ENCODE assay signal across 8 cellular contexts in the genomic region with DNA sequence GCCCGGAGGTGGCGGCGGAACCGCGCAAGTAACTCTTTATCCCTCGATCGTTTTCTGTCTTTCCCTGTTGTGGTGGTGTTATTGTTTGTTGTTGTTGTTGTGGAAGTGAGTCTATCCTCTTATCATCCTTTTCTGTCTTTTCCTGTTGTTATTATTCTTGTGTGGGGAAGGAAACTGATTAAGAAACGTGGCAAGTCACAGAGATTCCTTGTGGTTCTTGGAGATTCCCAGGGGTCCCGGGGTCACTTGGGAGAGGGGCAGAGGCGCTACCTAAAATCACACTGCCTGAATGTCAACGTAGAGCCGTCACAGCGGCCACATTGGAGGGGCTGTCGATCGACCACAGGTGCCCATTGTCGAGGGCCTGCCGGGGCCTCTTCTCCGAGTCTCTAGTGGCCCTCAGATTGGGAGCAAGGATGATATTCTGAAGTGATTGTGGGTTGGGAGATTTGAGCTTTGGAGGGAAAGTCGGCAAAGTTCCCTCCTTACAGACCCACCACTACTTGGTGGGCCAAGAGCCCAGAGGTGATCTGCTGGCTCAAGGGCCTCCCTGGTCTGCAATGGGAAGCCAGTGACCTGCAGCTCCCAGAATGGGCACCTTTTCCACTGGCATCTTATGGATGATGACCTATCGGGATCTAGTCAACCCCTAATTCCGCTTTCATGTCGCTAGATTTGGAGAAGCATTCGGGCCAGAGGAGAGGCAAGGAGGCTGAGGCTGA. TPM values are rescaled to one million over a fixed set of nuclear protein-coding genes. Genes with fewer than 3 reads are reported as not detected.
DNase-seq lines count a peak whose midpoint lies in the region; ATAC-seq, FAIRE-seq and TF ChIP-seq lines count a peak whose summit lies in the region.

No MANE protein-coding gene starts in this region.

- H2BK5ac ChIP-seq in mesendoderm (ENCODE audit: low read length): no peak overlapping the region

- H3K27ac ChIP-seq in 22Rv1 (peak overlapping the region; percentile 61; the same call in 1 of the 2 replicates), HUES6 (ENCODE audit: low read depth, low read length) (no peak overlapping the region), mesendoderm (ENCODE audit: low read depth, low read length) (no peak overlapping the region)

- H3K9ac ChIP-seq in HUES6 (ENCODE audit: low read length): peak overlapping the region; percentile 40
- H3K9ac ChIP-seq in mesendoderm (ENCODE audit: low read length): peak overlapping the region; percentile 66

- no peak overlapping the region for H4K5ac ChIP-seq in mesendoderm (ENCODE audit: low read length)

- no CpG with 5 or more reads among the region's 23 CpGs for WGBS in mesendoderm (ENCODE audit: extremely low coverage, insufficient coverage, low lambda C conversion rate)

- no peak for FAIRE-seq in bronchial epithelial cell (lab: Jason Lieb, UNC)

- H3K36me3 ChIP-seq in HUES6 (ENCODE audit: control insufficient read depth, insufficient read depth, low read length) (no peaks in the 10 kb centered on the region), bronchial epithelial cell (ENCODE audit: control insufficient read depth, insufficient read depth, low read length) (no peaks in the 10 kb centered on the region), mesendoderm (ENCODE audit: control insufficient read depth, insufficient read depth, low read length) (no peaks in the 10 kb centered on the region)

- peak overlapping the region; percentile 94 for H3K18ac ChIP-seq in mesendoderm (ENCODE audit: low read length)

- H4K8ac ChIP-seq in mesendoderm (ENCODE audit: low read depth, low read length): no peak overlapping the region

- ATAC-seq in HG03342 (IDR thresholded peaks at IDR 0.05; ENCODE audit: unreplicated experiment): no peak
- ATAC-seq in GM21576 (IDR thresholded peaks at IDR 0.05; ENCODE audit: unreplicated experiment): no peak
- ATAC-seq in GM21367 (IDR thresholded peaks at IDR 0.05; ENCODE audit: unreplicated experiment): no peak

- no peak overlapping the region for H2AK5ac ChIP-seq in mesendoderm (ENCODE audit: low read length)

- H2BK120ac ChIP-seq in mesendoderm (ENCODE audit: low read depth, low read length): no peak overlapping the region

- peak overlapping the region; percentile 85 for H3K4ac ChIP-seq in mesendoderm (ENCODE audit: low read depth, low read length)

- H3K4me3 ChIP-seq in HUES6 (ENCODE audit: low read depth, low read length): peak overlapping the region; percentile 88
- H3K4me3 ChIP-seq in bronchial epithelial cell (ENCODE audit: low read depth, low read length): peak overlapping the region; percentile 84
- H3K4me3 ChIP-seq in mesendoderm (ENCODE audit: low read length): peak overlapping the region; percentile 45

- no peak for DNase-seq in bronchial epithelial cell (ENCODE audit: low read depth)
- DNase-seq in mesendoderm: peak; percentile 7
- DNase-seq in NCI-H146 (lab: John Stamatoyannopoulos, UW): no peak

- H3K23ac ChIP-seq in mesendoderm (ENCODE audit: low read length): peak overlapping the region; percentile 72

- H2BK15ac ChIP-seq in mesendoderm (replicated peaks; ENCODE audit: low read depth): no peak overlapping the region

- H3K4me1 ChIP-seq in HUES6 (ENCODE audit: control insufficient read depth, insufficient read depth, low read length): peaks cover 12% of the 10 kb centered on the region
- no peaks in the 10 kb centered on the region for H3K4me1 ChIP-seq in mesendoderm (ENCODE audit: control insufficient read depth, low read depth, low read length)

- H3K27me3 ChIP-seq in HUES6 (ENCODE audit: control insufficient read depth, insufficient read depth, low read length): 0 out of 2 replicates have a peak, but pooled peaks cover 4% of the 10 kb centered on the region
- no peaks in the 10 kb centered on the region for H3K27me3 ChIP-seq in bronchial epithelial cell (ENCODE audit: control insufficient read depth, insufficient read depth, low read length)
- no peaks in the 10 kb centered on the region for H3K27me3 ChIP-seq in mesendoderm (ENCODE audit: insufficient read depth, low read length, poor library complexity)

- no peaks in the 10 kb centered on the region for H3K79me1 ChIP-seq in mesendoderm (ENCODE audit: low read length)

- TF ChIP-seq CTCF in 22Rv1 (IDR thresholded peaks at IDR 0.05): no peak
- no peak for TF ChIP-seq CTCF in bronchial epithelial cell (IDR thresholded peaks at IDR 0.05; ENCODE audit: insufficient read depth, low read length, severe bottlenecking)

- H3K56ac ChIP-seq in mesendoderm (ENCODE audit: low read length): peak overlapping the region; percentile 88

- H3K79me2 ChIP-seq in mesendoderm (ENCODE audit: control insufficient read depth, insufficient read depth, low read length): no peaks in the 10 kb centered on the region

- H3K4me2 ChIP-seq in mesendoderm (ENCODE audit: low read length): peak overlapping the region; percentile 72

- H3K9me3 ChIP-seq in HUES6 (ENCODE audit: control insufficient read depth, insufficient read depth, low read depth, low read length): 0 out of 2 replicates have a peak, but pooled peaks cover 5% of the 10 kb centered on the region

RNA-seq across cellular contexts. Expression of gene PARP14, which starts 0.8 kb away (rescaled TPM):
- 13.2 and 23.0 TPM in 2 replicates for total RNA-seq in bronchial epithelial cell
- 5.2 TPM for polyA plus RNA-seq in mesendoderm (2013, experiment 1 of 2)
- polyA plus RNA-seq in mesendoderm (2013, experiment 2 of 2): 5.0 TPM
